Comparison of ENCODE assay signal across 26 cellular contexts in the genomic region with DNA sequence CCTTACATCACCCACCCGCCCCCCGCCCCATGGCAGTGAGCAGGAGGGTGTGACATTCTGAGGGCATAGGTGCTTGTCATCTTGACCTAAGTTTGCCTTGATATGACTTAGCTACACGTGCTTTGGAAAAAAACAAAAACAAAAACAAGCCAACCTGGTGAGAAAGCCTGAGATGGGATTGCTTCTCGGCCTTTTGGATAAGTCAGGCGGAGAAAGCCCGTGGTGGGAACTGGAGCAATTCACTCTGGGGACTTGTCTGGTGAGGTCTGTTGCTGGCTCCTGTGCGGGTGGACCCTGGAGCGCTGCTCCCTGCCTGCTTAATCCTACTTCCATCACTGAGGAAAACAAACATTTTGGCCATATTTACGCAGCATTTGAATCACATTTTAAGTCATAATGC.
"Had no signal": no experiment of that assay in that cellular context is flagged by ENCODE, and none has a peak within 500 bp of the region (broad histone marks: within the 10 kb centered on the region; RNA-seq: fewer than 3 reads in every experiment).

No MANE protein-coding gene starts in this region.

- H3K36me3 Mint-ChIP-seq: activated naive CD8-positive, alpha-beta T cell treated with anti-CD3 and anti-CD28 coated beads, Interleukin-2, amount 10 ng/mL, durations not matched to agents 7 days and 5 days; T-cell had no signal

- H3K9me3 Mint-ChIP-seq: activated CD4-positive, alpha-beta memory T cell treated with anti-CD3 and anti-CD28 coated beads, Interleukin-2, amount 10 ng/mL, durations not matched to agents 7 days and 5 days; activated CD4-positive, alpha-beta T cell treated with anti-CD3 and anti-CD28 coated beads, Interleukin-2, amount 10 ng/mL, durations not matched to agents 7 days and 5 days; activated naive CD8-positive, alpha-beta T cell treated with anti-CD3 and anti-CD28 coated beads, Interleukin-2, amount 10 ng/mL, durations not matched to agents 7 days and 5 days; activated T-cell treated with anti-CD3 and anti-CD28 coated beads, Interleukin-2, amount 50 U/mL, for 72 hours; T-cell had no signal

- ATAC-seq: activated T-cell treated with anti-CD3 and anti-CD28 coated beads, Interleukin-2, amount 50 U/mL, for 72 hours; K562; Panc1; T-cell had no signal

- DNase-seq: activated CD4-positive, alpha-beta memory T cell treated with anti-CD3 and anti-CD28 coated beads, Interleukin-2, amount 10 ng/mL, durations not matched to agents 7 days and 5 days; activated CD4-positive, alpha-beta T cell treated with anti-CD3 and anti-CD28 coated beads, Interleukin-2, amount 10 ng/mL, durations not matched to agents 7 days and 5 days; activated CD4-positive, CD25-positive, alpha-beta regulatory T cell; activated naive CD4-positive, alpha-beta T cell treated with anti-CD3 and anti-CD28 coated beads, Interleukin-2, amount 50 U/mL, for 16 hours; activated naive CD8-positive, alpha-beta T cell treated with anti-CD3 and anti-CD28 coated beads, Interleukin-2, amount 10 ng/mL, durations not matched to agents 7 days and 5 days; activated T-cell treated with anti-CD3 and anti-CD28 coated beads for 4 hours; activated T-cell treated with anti-CD3 and anti-CD28 coated beads, Interleukin-2, amount 50 U/mL, for 72 hours; aorta; Karpas-422; MM.1S; NCI-H1105; NCI-H1436; NCI-H1694 treated with DMSO at 0.1 percent for 48 hours; NCI-H2081; NCI-H510A treated with DMSO at 0.1 percent for 48 hours; NCI-H69; NK-92 treated with Interleukin-12 subunit alpha and Interleukin-12 subunit beta, amount 100 ng/mL, for 24 hours; OCI-M1; RPMI8226; T-cell; T-helper 2 cell; T1000 had no signal

- H3K4me3 Mint-ChIP-seq: activated CD4-positive, alpha-beta memory T cell treated with anti-CD3 and anti-CD28 coated beads, Interleukin-2, amount 10 ng/mL, durations not matched to agents 7 days and 5 days; activated CD4-positive, alpha-beta T cell treated with anti-CD3 and anti-CD28 coated beads, Interleukin-2, amount 10 ng/mL, durations not matched to agents 7 days and 5 days; activated naive CD8-positive, alpha-beta T cell treated with anti-CD3 and anti-CD28 coated beads, Interleukin-2, amount 10 ng/mL, durations not matched to agents 7 days and 5 days; activated T-cell treated with anti-CD3 and anti-CD28 coated beads, Interleukin-2, amount 50 U/mL, for 72 hours; T-cell had no signal

- H3K27ac Mint-ChIP-seq: activated CD4-positive, alpha-beta memory T cell treated with anti-CD3 and anti-CD28 coated beads, Interleukin-2, amount 10 ng/mL, durations not matched to agents 7 days and 5 days; activated CD4-positive, alpha-beta T cell treated with anti-CD3 and anti-CD28 coated beads, Interleukin-2, amount 10 ng/mL, durations not matched to agents 7 days and 5 days; activated naive CD8-positive, alpha-beta T cell treated with anti-CD3 and anti-CD28 coated beads, Interleukin-2, amount 10 ng/mL, durations not matched to agents 7 days and 5 days; activated T-cell treated with anti-CD3 and anti-CD28 coated beads, Interleukin-2, amount 50 U/mL, for 72 hours; T-cell had no signal

- H3K4me1 Mint-ChIP-seq: activated CD4-positive, alpha-beta memory T cell treated with anti-CD3 and anti-CD28 coated beads, Interleukin-2, amount 10 ng/mL, durations not matched to agents 7 days and 5 days; activated CD4-positive, alpha-beta T cell treated with anti-CD3 and anti-CD28 coated beads, Interleukin-2, amount 10 ng/mL, durations not matched to agents 7 days and 5 days; activated naive CD8-positive, alpha-beta T cell treated with anti-CD3 and anti-CD28 coated beads, Interleukin-2, amount 10 ng/mL, durations not matched to agents 7 days and 5 days; T-cell had no signal

- H3K4me3 ChIP-seq: K562, SK-N-MC had no signal

- H3K27ac ChIP-seq: SK-N-MC, VCaP had no signal
